Comparison of ENCODE assay signal across 1 cellular context in genomic region chr10:71319800-71320392, GRCh38.
TF ChIP-seq lines count a peak whose summit lies in the region.

No MANE protein-coding gene starts in this region.

TF ChIP-seq in H1, 55 proteins besides CTCF, POLR2A, EP300 and RAD21 (continued from another document):
- no peak for TF ChIP-seq CHD7 (IDR thresholded peaks at IDR 0.05; ENCODE audit: insufficient replicate concordance, low read length)
TF ChIP-seq in H1: peak in this region for 0.
